ENCODE assay signal across 18 cellular contexts in the genomic region with DNA sequence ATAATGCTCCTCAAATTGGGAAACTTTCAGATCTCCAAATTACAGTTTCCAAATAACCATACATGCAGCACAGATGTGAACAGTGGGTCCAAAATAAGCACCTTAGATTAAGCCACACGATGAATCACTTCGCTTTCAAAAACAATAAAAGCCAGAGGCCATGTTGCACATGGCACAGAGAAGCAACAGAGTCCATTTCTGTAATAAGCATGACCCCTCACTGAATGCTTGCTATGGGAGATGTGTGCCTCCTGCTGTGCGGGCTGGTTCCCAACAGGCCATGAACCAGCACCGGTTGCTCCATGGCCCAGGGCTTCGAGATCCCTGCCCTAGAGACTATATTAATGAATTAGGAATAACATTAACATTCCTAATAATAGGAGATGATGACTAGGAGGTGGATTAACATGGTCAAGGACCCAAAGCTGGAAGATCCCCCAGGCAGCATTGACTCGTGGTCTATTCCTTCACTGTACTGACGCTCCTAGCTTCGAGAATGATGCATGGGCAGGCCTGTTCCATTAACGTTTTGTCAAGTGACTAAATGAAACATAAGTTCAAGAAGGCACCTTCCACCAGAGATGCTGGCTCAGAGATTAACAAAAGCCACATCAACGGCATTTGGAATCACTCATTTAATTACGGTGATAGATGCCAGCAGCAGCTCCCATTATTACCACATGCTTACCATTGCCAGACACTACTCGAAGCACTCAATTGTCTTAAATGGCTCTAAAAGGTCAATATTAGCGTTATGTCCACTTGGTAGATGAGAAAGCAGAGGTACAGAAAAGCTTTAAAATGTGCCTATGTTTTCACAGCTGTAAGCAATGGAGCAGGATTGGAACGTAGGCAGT.
"Had no signal": no experiment of that assay in that cellular context is flagged by ENCODE, and none has a peak within 500 bp of the region (broad histone marks: within the 10 kb centered on the region; RNA-seq: fewer than 3 reads in every experiment).

No MANE protein-coding gene starts in this region.

- H3K27me3 ChIP-seq: heart left ventricle, right lobe of liver, testis had no signal

- ATAC-seq: activated T-cell treated with anti-CD3 and anti-CD28 coated beads, Interleukin-2, amount 50 U/mL, for 4 hours; esophagus mucosa; heart left ventricle; natural killer cell treated with Interleukin-12 subunit alpha and Interleukin-12 subunit beta and Interleukin-15 and Interleukin-18, amount 100 ng/mL, for 72 hours; psoas muscle; right lobe of liver had no signal

- DNase-seq: activated CD4-positive, alpha-beta memory T cell treated with anti-CD3 and anti-CD28 coated beads for 36 hours; activated gamma-delta T cell; activated naive CD8-positive, alpha-beta T cell treated with anti-CD3 and anti-CD28 coated beads for 36 hours; activated T-cell treated with anti-CD3 and anti-CD28 coated beads, Interleukin-2, amount 50 U/mL, for 4 hours; anterior cingulate cortex; caudate nucleus; endodermal cell; heart left ventricle; nucleus accumbens; psoas muscle; right lobe of liver; stimulated activated CD4-positive, alpha-beta T cell treated with anti-CD3 and anti-CD28 coated beads, Interleukin-2, amount 100 ng/mL, for 48 hours; stimulated activated CD8-positive, alpha-beta memory T cell treated with anti-CD3 and anti-CD28 coated beads, Interleukin-4, amount 100 ng/mL, for 48 hours; T1000 had no signal

- H3K4me1 Mint-ChIP-seq: activated naive CD8-positive, alpha-beta T cell treated with anti-CD3 and anti-CD28 coated beads for 36 hours had no signal

- H3K27ac Mint-ChIP-seq: activated CD4-positive, alpha-beta memory T cell treated with anti-CD3 and anti-CD28 coated beads for 36 hours; activated naive CD8-positive, alpha-beta T cell treated with anti-CD3 and anti-CD28 coated beads for 36 hours; natural killer cell treated with Interleukin-12 subunit alpha and Interleukin-12 subunit beta and Interleukin-15 and Interleukin-18, amount 100 ng/mL, for 72 hours; stimulated activated naive CD8-positive, alpha-beta T cell treated with anti-CD3 and anti-CD28 coated beads, Interleukin-15, Interleukin-2, amounts not matched to agents 100 ng/mL and 50 ng/mL, for 24 hours had no signal

- H3K9me3 Mint-ChIP-seq: activated CD4-positive, alpha-beta memory T cell treated with anti-CD3 and anti-CD28 coated beads for 36 hours; activated naive CD8-positive, alpha-beta T cell treated with anti-CD3 and anti-CD28 coated beads for 36 hours; activated T-cell treated with anti-CD3 and anti-CD28 coated beads, Interleukin-2, amount 50 U/mL, for 4 hours; endodermal cell; natural killer cell treated with Interleukin-12 subunit alpha and Interleukin-12 subunit beta and Interleukin-15 and Interleukin-18, amount 100 ng/mL, for 72 hours; stimulated activated naive CD8-positive, alpha-beta T cell treated with anti-CD3 and anti-CD28 coated beads, Interleukin-15, Interleukin-2, amounts not matched to agents 100 ng/mL and 50 ng/mL, for 24 hours had no signal

- H3K4me3 Mint-ChIP-seq: activated CD4-positive, alpha-beta memory T cell treated with anti-CD3 and anti-CD28 coated beads for 36 hours; activated naive CD8-positive, alpha-beta T cell treated with anti-CD3 and anti-CD28 coated beads for 36 hours; activated T-cell treated with anti-CD3 and anti-CD28 coated beads, Interleukin-2, amount 50 U/mL, for 4 hours; endodermal cell; natural killer cell treated with Interleukin-12 subunit alpha and Interleukin-12 subunit beta and Interleukin-15 and Interleukin-18, amount 100 ng/mL, for 72 hours; stimulated activated naive CD8-positive, alpha-beta T cell treated with anti-CD3 and anti-CD28 coated beads, Interleukin-15, Interleukin-2, amounts not matched to agents 100 ng/mL and 50 ng/mL, for 24 hours had no signal

- H3K36me3 Mint-ChIP-seq: activated CD4-positive, alpha-beta memory T cell treated with anti-CD3 and anti-CD28 coated beads for 36 hours; activated naive CD8-positive, alpha-beta T cell treated with anti-CD3 and anti-CD28 coated beads for 36 hours; natural killer cell treated with Interleukin-12 subunit alpha and Interleukin-12 subunit beta and Interleukin-15 and Interleukin-18, amount 100 ng/mL, for 72 hours had no signal

- H3K4me3 ChIP-seq: heart left ventricle, psoas muscle, right lobe of liver, testis had no signal

- H3K9me3 ChIP-seq: heart left ventricle, psoas muscle, right lobe of liver, testis had no signal

- H3K4me1 ChIP-seq: heart left ventricle, psoas muscle, right lobe of liver, testis had no signal

- H3K36me3 ChIP-seq: heart left ventricle, right lobe of liver had no signal

- H3K27me3 Mint-ChIP-seq: activated CD4-positive, alpha-beta memory T cell treated with anti-CD3 and anti-CD28 coated beads for 36 hours; activated naive CD8-positive, alpha-beta T cell treated with anti-CD3 and anti-CD28 coated beads for 36 hours; stimulated activated naive CD8-positive, alpha-beta T cell treated with anti-CD3 and anti-CD28 coated beads, Interleukin-15, Interleukin-2, amounts not matched to agents 100 ng/mL and 50 ng/mL, for 24 hours had no signal
